Comparison of ENCODE assay signal across 11 cellular contexts in genomic region chr3:134372405-134373277, GRCh38. TPM values are rescaled to one million over a fixed set of nuclear protein-coding genes. Genes with fewer than 3 reads are reported as not detected.
A peak's percentile ranks its signal among the peaks of the same experiment; 100 is the strongest.
DNase-seq lines count a peak whose midpoint lies in the region; ATAC-seq and TF ChIP-seq lines count a peak whose summit lies in the region.
"Had no signal": no experiment of that assay in that cellular context is flagged by ENCODE, and none has a peak within 500 bp of the region (broad histone marks: within the 10 kb centered on the region; RNA-seq: fewer than 3 reads in every experiment).

No MANE protein-coding gene starts in this region.

- H3K27ac Mint-ChIP-seq in stimulated activated effector memory CD8-positive, alpha-beta T cell treated with anti-CD3 and anti-CD28 coated beads, Interleukin-12 subunit alpha, Interleukin-12 subunit beta, amount 100 ng/mL, for 72 hours: no peak overlapping the region
- H3K27ac Mint-ChIP-seq in activated T-helper 2 cell treated with anti-CD3 and anti-CD28 coated beads, Interferon-gamma antibody, Interleukin-2, Interleukin-4, amounts not matched to agents 10 μg/mL and 5 μg/mL and 100 μg/mL, durations not matched to agents 14 hours and 24 hours and 36 hours: no peak overlapping the region
- H3K27ac Mint-ChIP-seq: activated naive CD4-positive, alpha-beta T cell treated with anti-CD3 and anti-CD28 coated beads for 36 hours had no signal

- H3K9me3 Mint-ChIP-seq in stimulated activated effector memory CD8-positive, alpha-beta T cell treated with anti-CD3 and anti-CD28 coated beads, Interleukin-12 subunit alpha, Interleukin-12 subunit beta, amount 100 ng/mL, for 72 hours: no peaks in the 10 kb centered on the region
- no peaks in the 10 kb centered on the region for H3K9me3 Mint-ChIP-seq in activated T-helper 2 cell treated with anti-CD3 and anti-CD28 coated beads, Interferon-gamma antibody, Interleukin-2, Interleukin-4, amounts not matched to agents 10 μg/mL and 5 μg/mL and 100 μg/mL, durations not matched to agents 14 hours and 24 hours and 36 hours
- H3K9me3 Mint-ChIP-seq: activated naive CD4-positive, alpha-beta T cell treated with anti-CD3 and anti-CD28 coated beads for 36 hours had no signal

- H3K36me3 Mint-ChIP-seq in stimulated activated effector memory CD8-positive, alpha-beta T cell treated with anti-CD3 and anti-CD28 coated beads, Interleukin-12 subunit alpha, Interleukin-12 subunit beta, amount 100 ng/mL, for 72 hours: no peaks in the 10 kb centered on the region
- no peaks in the 10 kb centered on the region for H3K36me3 Mint-ChIP-seq in activated T-helper 2 cell treated with anti-CD3 and anti-CD28 coated beads, Interferon-gamma antibody, Interleukin-2, Interleukin-4, amounts not matched to agents 10 μg/mL and 5 μg/mL and 100 μg/mL, durations not matched to agents 14 hours and 24 hours and 36 hours (ENCODE audit: low read depth)

- peaks cover 43% of the 10 kb centered on the region for H3K27me3 Mint-ChIP-seq in activated T-helper 2 cell treated with anti-CD3 and anti-CD28 coated beads, Interferon-gamma antibody, Interleukin-2, Interleukin-4, amounts not matched to agents 10 μg/mL and 5 μg/mL and 100 μg/mL, durations not matched to agents 14 hours and 24 hours and 36 hours (ENCODE audit: low read depth)

- POLR2A ChIA-PET in HEK293 (lab: Yijun Ruan, JAX): interaction anchor here (1.0 to 4.1 kb wide), 4 partner anchors 8 to 15 kb away, joined by 3 to 76 read pairs (median 18); no protein-coding TSS in a partner anchor

- DNase-seq in brain microvascular endothelial cell (no peak), kidney epithelial cell (ENCODE audit: low read depth) (no peak), NAMALWA (ENCODE audit: low spot score) (no peak)
- DNase-seq in stimulated activated effector memory CD8-positive, alpha-beta T cell treated with anti-CD3 and anti-CD28 coated beads, Interleukin-12 subunit alpha, Interleukin-12 subunit beta, amount 100 ng/mL, for 72 hours (ENCODE audit: low spot score in 2 of 2): no peak
- no peak for DNase-seq in activated T-helper 2 cell treated with anti-CD3 and anti-CD28 coated beads, Interferon-gamma antibody, Interleukin-2, Interleukin-4, amounts not matched to agents 10 μg/mL and 5 μg/mL and 100 μg/mL, durations not matched to agents 14 hours and 24 hours and 36 hours (ENCODE audit: low spot score)
- no peak for DNase-seq in activated T-cell treated with anti-CD3 and anti-CD28 coated beads, Interleukin-2, amount 50 U/mL, for 1 hour
- DNase-seq: activated naive CD4-positive, alpha-beta T cell treated with anti-CD3 and anti-CD28 coated beads for 36 hours had no signal

- ATAC-seq in stimulated activated effector memory CD8-positive, alpha-beta T cell treated with anti-CD3 and anti-CD28 coated beads, Interleukin-12 subunit alpha, Interleukin-12 subunit beta, amount 100 ng/mL, for 72 hours: no peak
- ATAC-seq in HG02588 (IDR thresholded peaks at IDR 0.05; ENCODE audit: unreplicated experiment): no peak
- ATAC-seq: GM12878 had no signal

- H3K4me1 Mint-ChIP-seq in stimulated activated effector memory CD8-positive, alpha-beta T cell treated with anti-CD3 and anti-CD28 coated beads, Interleukin-12 subunit alpha, Interleukin-12 subunit beta, amount 100 ng/mL, for 72 hours: peaks cover 15% of the 10 kb centered on the region
- H3K4me1 Mint-ChIP-seq in activated T-helper 2 cell treated with anti-CD3 and anti-CD28 coated beads, Interferon-gamma antibody, Interleukin-2, Interleukin-4, amounts not matched to agents 10 μg/mL and 5 μg/mL and 100 μg/mL, durations not matched to agents 14 hours and 24 hours and 36 hours (ENCODE audit: low read depth): peaks cover 5% of the 10 kb centered on the region

- in situ Hi-C loops in brain microvascular endothelial cell (cut with HindIII; ENCODE audit: low pct_ligation_motif_present, low sequenced_read_pairs): no loop called here

- H3K4me3 Mint-ChIP-seq in stimulated activated effector memory CD8-positive, alpha-beta T cell treated with anti-CD3 and anti-CD28 coated beads, Interleukin-12 subunit alpha, Interleukin-12 subunit beta, amount 100 ng/mL, for 72 hours: peak overlapping the region; percentile 73
- no peak overlapping the region for H3K4me3 Mint-ChIP-seq in activated T-helper 2 cell treated with anti-CD3 and anti-CD28 coated beads, Interferon-gamma antibody, Interleukin-2, Interleukin-4, amounts not matched to agents 10 μg/mL and 5 μg/mL and 100 μg/mL, durations not matched to agents 14 hours and 24 hours and 36 hours (ENCODE audit: low read depth)
- H3K4me3 Mint-ChIP-seq: activated naive CD4-positive, alpha-beta T cell treated with anti-CD3 and anti-CD28 coated beads for 36 hours had no signal

- H3K27me3 ChIP-seq in brain microvascular endothelial cell (replicated peaks) (no peaks in the 10 kb centered on the region), kidney epithelial cell (ENCODE audit: control insufficient read depth, insufficient read depth, low read length) (no peaks in the 10 kb centered on the region)

- H3K36me3 ChIP-seq in HEK293 (ENCODE audit: control insufficient read depth in 2 of 2, insufficient read depth in 1 of 2, low read length in 2 of 2) (peaks cover 0 to 36% of the 10 kb centered on the region in 2 experiments; a peak in 1 of 3 replicates), brain microvascular endothelial cell (replicated peaks) (peaks cover 40% of the 10 kb centered on the region), kidney epithelial cell (ENCODE audit: control insufficient read depth, insufficient read depth, low read length) (peaks cover 9% of the 10 kb centered on the region)

- intact Hi-C loops in activated T-helper 2 cell treated with anti-CD3 and anti-CD28 coated beads, Interferon-gamma antibody, Interleukin-2, Interleukin-4, amounts not matched to agents 10 μg/mL and 5 μg/mL and 100 μg/mL, durations not matched to agents 14 hours and 24 hours and 36 hours (cut with micrococcal nuclease): loop anchor here (10.0 kb wide), 1 partner anchor 158 kb away; no protein-coding TSS in a partner anchor

- H3K27ac ChIP-seq in HEK293 (ENCODE audit: extremely low read depth, low read depth, low read length) (no peak overlapping the region), brain microvascular endothelial cell (peak overlapping the region; percentile 98)
- H3K27ac ChIP-seq: HL-60 had no signal

- H3K4me3 ChIP-seq in HEK293 (ENCODE audit: low read depth, low read length): peak overlapping the region; percentile 89
- peak overlapping the region; percentile 92 for H3K4me3 ChIP-seq in brain microvascular endothelial cell (ENCODE audit: low read depth, low read length)
- peak overlapping the region; percentile 94 for H3K4me3 ChIP-seq in kidney epithelial cell (ENCODE audit: low read depth, low read length)
- H3K4me3 ChIP-seq: GM12878 had no signal

- peaks cover 2% of the 10 kb centered on the region; the same call in 1 of the 2 replicates for H3K4me1 ChIP-seq in HEK293 (ENCODE audit: control insufficient read depth, insufficient read depth, low read length)

- TF ChIP-seq CTCF in HEK293 (tag by site-specific recombination; IDR thresholded peaks at IDR 0.05) (no peak), brain microvascular endothelial cell (IDR thresholded peaks at IDR 0.05; ENCODE audit: low read depth, low read length, missing control alignments) (no peak), kidney epithelial cell (IDR thresholded peaks at IDR 0.05; ENCODE audit: insufficient read depth, low read length, poor library complexity, severe bottlenecking) (no peak)

- CTCF ChIA-PET in HEK293 (lab: Yijun Ruan, JAX): interaction anchor here (0.6 kb wide), 1 partner anchor 106 kb away, joined by 4 read pairs; no protein-coding TSS in a partner anchor

- H3K9me3 ChIP-seq in HEK293 (ENCODE audit: control insufficient read depth, insufficient read depth, low read depth, low read length): no peaks in the 10 kb centered on the region

TF ChIP-seq in HEK293, 187 proteins besides CTCF, POLR2A, EP300 and RAD21:
- TF ChIP-seq ZNF132 (tag by site-specific recombination; IDR thresholded peaks at IDR 0.05; ENCODE audit: borderline replicate concordance): no peak
- TF ChIP-seq ZNF169 (tag by site-specific recombination; IDR thresholded peaks at IDR 0.05): no peak
- TF ChIP-seq ZSCAN5A (tag by site-specific recombination; IDR thresholded peaks at IDR 0.05): no peak
- no peak for TF ChIP-seq ZBTB8A (tag by site-specific recombination; IDR thresholded peaks at IDR 0.05)
- no peak for TF ChIP-seq ZNF155 (tag by site-specific recombination; IDR thresholded peaks at IDR 0.05)
- no peak for TF ChIP-seq ZNF585B (tag by site-specific recombination; IDR thresholded peaks at IDR 0.05)
- peak; percentile 63; the same call in 1 of the 2 replicates for TF ChIP-seq ZSCAN4 (tag by site-specific recombination; IDR thresholded peaks at IDR 0.05)

RNA-seq across cellular contexts. Expression of gene AMOTL2, which starts 1.6 kb away (rescaled TPM):
- 191 and 200 TPM in 2 replicates for total RNA-seq in kidney epithelial cell
- not detected in 2 replicates for total RNA-seq in activated T-helper 2 cell treated with anti-CD3 and anti-CD28 coated beads, Interferon-gamma antibody, Interleukin-2, Interleukin-4, amounts not matched to agents 10 μg/mL and 5 μg/mL and 100 μg/mL, durations not matched to agents 14 hours and 24 hours and 36 hours

Comparison
In these comparisons a context has a peak if more than half of its experiments do, and no peak if none do; other contexts are left out.
1. RNA of gene AMOTL2, which starts 1.6 kb away (total RNA-seq): 191 to 200 TPM in kidney epithelial cell; not detected in activated T-helper 2 cell treated with anti-CD3 and anti-CD28 coated beads, Interferon-gamma antibody, Interleukin-2, Interleukin-4, amounts not matched to agents 10 μg/mL and 5 μg/mL and 100 μg/mL, durations not matched to agents 14 hours and 24 hours and 36 hours; every median in the first group is over 100 times any median in the second.
2. Peak in every context shown above with its lines, with median percentiles within 50 percentile points of each other: H3K4me3 ChIP-seq.